In the genomic region with DNA sequence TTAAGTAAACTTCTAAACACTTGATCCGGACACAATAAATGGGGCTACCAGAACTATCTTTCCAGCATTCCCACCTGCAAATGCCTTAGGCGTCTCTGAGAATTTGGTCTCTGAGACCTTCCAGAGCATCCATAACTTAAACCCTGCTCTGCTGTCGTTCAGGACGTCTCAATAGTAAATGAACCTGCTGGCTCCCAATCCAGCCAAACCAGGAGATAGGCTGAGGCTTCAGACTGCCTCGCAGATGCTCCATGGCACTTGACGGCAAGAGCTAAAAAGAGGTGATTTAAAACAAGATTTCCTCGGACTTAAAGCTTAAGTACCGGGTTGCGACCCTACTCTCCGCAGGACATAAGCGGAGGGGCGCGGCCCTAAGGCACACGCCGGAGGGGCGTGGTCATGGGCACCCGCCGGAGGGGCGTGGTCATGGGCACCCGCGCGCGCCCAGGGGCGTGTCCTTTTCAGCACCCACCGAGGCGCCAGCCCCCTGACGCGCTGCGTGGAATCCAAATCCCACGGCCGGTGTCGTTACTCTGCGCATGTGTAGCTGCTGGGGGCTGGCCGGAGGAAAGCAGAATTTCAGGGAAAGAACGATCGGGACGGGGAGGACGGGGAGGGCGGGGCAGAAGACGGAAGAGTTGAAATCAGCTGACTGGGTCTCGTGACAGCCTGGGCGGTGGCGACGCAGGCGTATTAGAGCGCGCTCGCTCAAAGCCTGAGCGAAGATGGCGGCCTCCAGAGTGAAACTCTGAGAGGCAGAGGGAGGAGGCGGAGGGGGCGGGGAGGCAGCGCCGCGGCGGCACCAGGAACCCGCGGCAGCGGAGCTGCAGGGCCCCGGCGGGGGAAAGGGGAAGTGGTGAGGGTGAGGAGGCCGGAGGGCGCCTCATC, we compare ENCODE assay signal across 8 cellular contexts. TPM values are rescaled to one million over a fixed set of nuclear protein-coding genes. Genes with fewer than 3 reads are reported as not detected.
DNase-seq lines count a peak whose midpoint lies in the region; ATAC-seq lines count a peak whose summit lies in the region.

A gene with protein sequence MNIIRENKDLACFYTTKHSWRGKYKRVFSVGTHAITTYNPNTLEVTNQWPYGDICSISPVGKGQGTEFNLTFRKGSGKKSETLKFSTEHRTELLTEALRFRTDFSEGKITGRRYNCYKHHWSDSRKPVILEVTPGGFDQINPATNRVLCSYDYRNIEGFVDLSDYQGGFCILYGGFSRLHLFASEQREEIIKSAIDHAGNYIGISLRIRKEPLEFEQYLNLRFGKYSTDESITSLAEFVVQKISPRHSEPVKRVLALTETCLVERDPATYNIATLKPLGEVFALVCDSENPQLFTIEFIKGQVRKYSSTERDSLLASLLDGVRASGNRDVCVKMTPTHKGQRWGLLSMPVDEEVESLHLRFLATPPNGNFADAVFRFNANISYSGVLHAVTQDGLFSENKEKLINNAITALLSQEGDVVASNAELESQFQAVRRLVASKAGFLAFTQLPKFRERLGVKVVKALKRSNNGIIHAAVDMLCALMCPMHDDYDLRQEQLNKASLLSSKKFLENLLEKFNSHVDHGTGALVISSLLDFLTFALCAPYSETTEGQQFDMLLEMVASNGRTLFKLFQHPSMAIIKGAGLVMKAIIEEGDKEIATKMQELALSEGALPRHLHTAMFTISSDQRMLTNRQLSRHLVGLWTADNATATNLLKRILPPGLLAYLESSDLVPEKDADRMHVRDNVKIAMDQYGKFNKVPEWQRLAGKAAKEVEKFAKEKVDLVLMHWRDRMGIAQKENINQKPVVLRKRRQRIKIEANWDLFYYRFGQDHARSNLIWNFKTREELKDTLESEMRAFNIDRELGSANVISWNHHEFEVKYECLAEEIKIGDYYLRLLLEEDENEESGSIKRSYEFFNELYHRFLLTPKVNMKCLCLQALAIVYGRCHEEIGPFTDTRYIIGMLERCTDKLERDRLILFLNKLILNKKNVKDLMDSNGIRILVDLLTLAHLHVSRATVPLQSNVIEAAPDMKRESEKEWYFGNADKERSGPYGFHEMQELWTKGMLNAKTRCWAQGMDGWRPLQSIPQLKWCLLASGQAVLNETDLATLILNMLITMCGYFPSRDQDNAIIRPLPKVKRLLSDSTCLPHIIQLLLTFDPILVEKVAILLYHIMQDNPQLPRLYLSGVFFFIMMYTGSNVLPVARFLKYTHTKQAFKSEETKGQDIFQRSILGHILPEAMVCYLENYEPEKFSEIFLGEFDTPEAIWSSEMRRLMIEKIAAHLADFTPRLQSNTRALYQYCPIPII (N-terminal part only) (plus strand): TSS at position 696 of the 888 bp plus-strand sequence. CDS start 17,049 bp downstream, outside the sequence.

- no peaks in the 10 kb centered on the region for H3K27me3 Mint-ChIP-seq in effector memory CD8-positive, alpha-beta T cell

- H3K27ac Mint-ChIP-seq in effector memory CD8-positive, alpha-beta T cell, result peak within 1 kb of the TSS; percentile 94 to 98

- H3K36me3 Mint-ChIP-seq in effector memory CD8-positive, alpha-beta T cell (ENCODE audit: insufficient read depth), result peaks cover 16% of the 10 kb centered on the region

- peaks cover 10 to 27% of the 10 kb centered on the region in 2 donors for H3K4me1 Mint-ChIP-seq in effector memory CD8-positive, alpha-beta T cell (ENCODE audit: low read depth in 2 of 2)

- CTCF ChIA-PET in activated CD8-positive, alpha-beta memory T cell treated with anti-CD3 and anti-CD28 coated beads for 36 hours (lab: Charles Lee), result interaction anchor here (1.8 kb wide), 1 partner anchor 12 kb away, joined by 7 read pairs; no protein-coding TSS in a partner anchor

- H3K9me3 Mint-ChIP-seq in effector memory CD8-positive, alpha-beta T cell, result no peaks in the 10 kb centered on the region

- H3K4me3 Mint-ChIP-seq in effector memory CD8-positive, alpha-beta T cell, result peak within 1 kb of the TSS; percentile 96 to 98

- POLR2A ChIA-PET in activated CD8-positive, alpha-beta memory T cell treated with anti-CD3 and anti-CD28 coated beads for 36 hours (lab: Charles Lee), result interaction anchor here (0.5 to 0.9 kb wide), 3 partner anchors 18 to 1156 kb away, joined by 3 to 4 read pairs (median 3); a partner anchor contains a TSS

- peak; percentile 86 for ATAC-seq in GM21360 (IDR thresholded peaks at IDR 0.05; ENCODE audit: unreplicated experiment)
- ATAC-seq in effector memory CD8-positive, alpha-beta T cell (replicated peaks), result peak; percentile 93

- DNase-seq in COLO829 (ENCODE audit: low spot score), result peak; percentile 96
- DNase-seq in HT-29 (ENCODE audit: low spot score), result peak; percentile 93
- peak; percentile 94 for DNase-seq in NK-92 treated with Interleukin-12 subunit alpha and Interleukin-12 subunit beta, amount 100 ng/mL, for 24 hours (lab: John Stamatoyannopoulos, UW)
- peak; percentile 88 to 91 (median 89) for DNase-seq in effector memory CD8-positive, alpha-beta T cell
- peak; percentile 97 for DNase-seq in medulla oblongata (ENCODE audit: extremely low spot score)
- peak; percentile 76 to 85 (median 85) for DNase-seq in stimulated activated CD4-positive, alpha-beta T cell treated with anti-CD3 and anti-CD28 coated beads, TNF-alpha, amount 100 ng/mL, for 48 hours (ENCODE audit: low read depth in 3 of 3)

RNA-seq across cellular contexts. Expression of the gene that starts here (rescaled TPM):
- total RNA-seq in HT-29 (2014; rRNA removed; shearing (Covaris generic)), result 12.8 TPM in 2 replicates
- 10 to 100 TPM; 39.5 to 41.0 TPM for total RNA-seq in activated CD8-positive, alpha-beta memory T cell treated with anti-CD3 and anti-CD28 coated beads for 36 hours

Comparison
In these comparisons a context has a peak if more than half of its experiments do, and no peak if none do; other contexts are left out.
1. Peak in every context shown above with its lines: DNase-seq and ATAC-seq.